In genomic region chr17:75063626-75064025, GRCh38 we compare ENCODE assay signal across 16 cellular contexts. TPM values are rescaled to one million over a fixed set of nuclear protein-coding genes. Genes with fewer than 3 reads are reported as not detected.
DNase-seq lines count a peak whose midpoint lies in the region; FAIRE-seq and TF ChIP-seq lines count a peak whose summit lies in the region.
"Had no signal": no experiment of that assay in that cellular context is flagged by ENCODE, and none has a peak within 500 bp of the region (broad histone marks: within the 10 kb centered on the region; RNA-seq: fewer than 3 reads in every experiment).

No MANE protein-coding gene starts in this region.

- H3K4me1 Mint-ChIP-seq in Caco-2 (ENCODE audit: low read depth, unreplicated experiment) = peaks cover 9% of the 10 kb centered on the region
- H3K4me1 Mint-ChIP-seq in endodermal cell = peaks cover 13% of the 10 kb centered on the region

- H3K4me3 ChIP-seq in Caco-2 (ENCODE audit: low read depth, low read length) (no peak overlapping the region), GM12875 (ENCODE audit: low read depth, low read length) (no peak overlapping the region), endodermal cell (ENCODE audit: low read length) (no peak overlapping the region), prostate gland (no peak overlapping the region), small intestine (ENCODE audit: low read depth in 1 of 2, low read length in 2 of 2) (no peak overlapping the region)
- H3K4me3 ChIP-seq: BLaER1 treated with 17β-estradiol and CSF1 and Interleukin-3, amounts not matched to agents 10 nM and 100 nM; GM23248 had no signal

- no peaks in the 10 kb centered on the region for H3K27me3 Mint-ChIP-seq in Caco-2 (ENCODE audit: insufficient read depth, unreplicated experiment)
- H3K27me3 Mint-ChIP-seq in endodermal cell (ENCODE audit: insufficient read depth) = no peaks in the 10 kb centered on the region
- H3K27me3 Mint-ChIP-seq: CD4-positive, CD25-positive, alpha-beta regulatory T cell had no signal

- H3K4me3 Mint-ChIP-seq in Caco-2 (ENCODE audit: unreplicated experiment) = no peak overlapping the region
- H3K4me3 Mint-ChIP-seq in endodermal cell = no peak overlapping the region
- H3K4me3 Mint-ChIP-seq: CD4-positive, CD25-positive, alpha-beta regulatory T cell; H9 had no signal

- TF ChIP-seq POLR2A in prostate gland (IDR thresholded peaks at IDR 0.05) = no peak

- no peak for FAIRE-seq in small intestine (lab: Jason Lieb, UNC)
- FAIRE-seq: A204.1, G401.6 had no signal

- TSS peak; percentile 16 for BruUV-seq in Caco-2 (replicated peaks; lab: Mats Ljungman, UMichigan)

- H3K9me3 ChIP-seq in Caco-2 = no peaks in the 10 kb centered on the region
- no peaks in the 10 kb centered on the region for H3K9me3 ChIP-seq in endodermal cell (ENCODE audit: control insufficient read depth, low read length)
- no peaks in the 10 kb centered on the region for H3K9me3 ChIP-seq in prostate gland
- no peaks in the 10 kb centered on the region for H3K9me3 ChIP-seq in small intestine (ENCODE audit: control insufficient read depth, low read depth)
- H3K9me3 ChIP-seq: BLaER1 treated with 17β-estradiol and CSF1 and Interleukin-3, amounts not matched to agents 10 nM and 100 nM had no signal

- DNase-seq in Caco-2 (no peak), RWPE1 (ENCODE audit: low spot score) (no peak), endodermal cell (no peak), G401 (ENCODE audit: low spot score) (no peak), AG08396 (ENCODE audit: low spot score) (no peak), prostate gland (ENCODE audit: low spot score) (no peak), small intestine (no peak)
- DNase-seq: CD4-positive, CD25-positive, alpha-beta regulatory T cell; DMS79; GM23248; H9 had no signal

- POLR2A ChIA-PET in Caco-2 (lab: Charles Lee) (interaction anchor here (1.0 kb wide), 1 partner anchor 91 kb away, joined by 3 read pairs; no protein-coding TSS in a partner anchor), RWPE1 (lab: Yijun Ruan, JAX; ENCODE audit: low non-redundant PET) (no interaction called here)

- intact Hi-C loops in Caco-2 (cut with micrococcal nuclease; ENCODE audit: unreplicated experiment) (no loop called here), prostate gland (cut with DNase I) (no loop called here)

- H3K27ac Mint-ChIP-seq in Caco-2 (ENCODE audit: unreplicated experiment) = no peak overlapping the region
- peak overlapping the region; percentile 56 for H3K27ac Mint-ChIP-seq in endodermal cell
- H3K27ac Mint-ChIP-seq: H9 had no signal

- H3K27ac ChIP-seq in RWPE1 = peak overlapping the region; percentile 8
- H3K27ac ChIP-seq in endodermal cell (ENCODE audit: low read depth, low read length) = no peak overlapping the region
- H3K27ac ChIP-seq in prostate gland = no peak overlapping the region
- H3K27ac ChIP-seq in small intestine (ENCODE audit: low read depth in 1 of 2, low read length in 1 of 2) = no peak overlapping the region
- H3K27ac ChIP-seq: BLaER1 treated with 17β-estradiol and CSF1 and Interleukin-3, amounts not matched to agents 10 nM and 100 nM; GM23248 had no signal

- TF ChIP-seq CTCF in Caco-2 (IDR thresholded peaks at IDR 0.05; ENCODE audit: insufficient read depth in 1 of 2, low read depth in 1 of 2, low read length in 1 of 2, severe bottlenecking in 1 of 2, unreplicated experiment in 1 of 2) (no peak), GM12875 (IDR thresholded peaks at IDR 0.05; ENCODE audit: borderline replicate concordance, insufficient read depth, low read depth, low read length) (0 out of 2 replicates have a peak, but pooled peaks have one; percentile 17), RWPE1 (conservative IDR thresholded peaks at IDR 0.05; ENCODE audit: low read depth) (no peak), endodermal cell (conservative IDR thresholded peaks at IDR 0.05) (peak; percentile 38), prostate gland (IDR thresholded peaks at IDR 0.05) (no peak)

- H3K36me3 Mint-ChIP-seq in Caco-2 (ENCODE audit: insufficient read depth, unreplicated experiment) (peaks cover 55% of the 10 kb centered on the region), endodermal cell (ENCODE audit: low read depth) (peaks cover 62% of the 10 kb centered on the region)

- H3K9ac ChIP-seq in endodermal cell (ENCODE audit: extremely low read depth, low read length, poor library complexity, severe bottlenecking) = no peak overlapping the region
- H3K9ac ChIP-seq: GM23248, KMS-11 had no signal

- H3K27me3 ChIP-seq in Caco-2 (replicated peaks; ENCODE audit: control insufficient read depth, insufficient read depth, low read length) = no peaks in the 10 kb centered on the region
- H3K27me3 ChIP-seq in endodermal cell (ENCODE audit: control insufficient read depth, insufficient read depth, low read length, poor library complexity, severe bottlenecking) = no peaks in the 10 kb centered on the region
- no peaks in the 10 kb centered on the region for H3K27me3 ChIP-seq in prostate gland (replicated peaks; ENCODE audit: insufficient read depth)
- H3K27me3 ChIP-seq in small intestine (ENCODE audit: control insufficient read depth in 2 of 2, insufficient read depth in 2 of 2, low read length in 2 of 2) = no peaks in the 10 kb centered on the region
- H3K27me3 ChIP-seq: BLaER1 treated with 17β-estradiol and CSF1 and Interleukin-3, amounts not matched to agents 10 nM and 100 nM had no signal

- H3K4me1 ChIP-seq in Caco-2 = 0 out of 2 replicates have a peak, but pooled peaks cover 5% of the 10 kb centered on the region
- peaks cover 8% of the 10 kb centered on the region for H3K4me1 ChIP-seq in endodermal cell (ENCODE audit: control insufficient read depth, insufficient read depth, low read length)
- H3K4me1 ChIP-seq in prostate gland (replicated peaks) = no peaks in the 10 kb centered on the region
- H3K4me1 ChIP-seq in small intestine (ENCODE audit: control insufficient read depth in 2 of 2, insufficient read depth in 1 of 2, low read depth in 1 of 2, low read length in 1 of 2) = no peaks in the 10 kb centered on the region

- in situ Hi-C loops in G401 (cut with HindIII; ENCODE audit: low sequenced_read_pairs) = no loop called here

- no peaks in the 10 kb centered on the region for H3K9me3 Mint-ChIP-seq in Caco-2 (ENCODE audit: unreplicated experiment)
- no peaks in the 10 kb centered on the region for H3K9me3 Mint-ChIP-seq in endodermal cell
- H3K9me3 Mint-ChIP-seq: CD4-positive, CD25-positive, alpha-beta regulatory T cell; H9 had no signal

- CTCF ChIA-PET in Caco-2 (lab: Charles Lee) = interaction anchor here (0.5 to 1.3 kb wide), 2 partner anchors 9 to 101 kb away, joined by 3 read pairs; no protein-coding TSS in a partner anchor
- CTCF ChIA-PET in RWPE1 (lab: Yijun Ruan, JAX) = interaction anchor here (1.0 to 1.1 kb wide), 3 partner anchors 15 to 138 kb away, joined by 3 to 7 read pairs (median 4); no protein-coding TSS in a partner anchor

- WGBS in endodermal cell (ENCODE audit: insufficient coverage in 1 of 2, insufficient read length in 1 of 2), 2 experiments = 90 to 98% methylated on average over 2 to 3 of the region's 3 CpGs
- 88% methylated on average over 3 of the region's 3 CpGs for WGBS in prostate gland
- WGBS in small intestine, 3 donors = 84 to 95% (median 91%) methylated on average over 3 of the region's 3 CpGs

- peaks cover 5% of the 10 kb centered on the region for H3K36me3 ChIP-seq in Caco-2 (ENCODE audit: control insufficient read depth, insufficient read depth, low read length)
- peaks cover 58% of the 10 kb centered on the region for H3K36me3 ChIP-seq in endodermal cell (ENCODE audit: control insufficient read depth, insufficient read depth, low read length)
- H3K36me3 ChIP-seq in prostate gland = peaks cover 6 to 15% of the 10 kb centered on the region in 2 donors
- peaks cover 7 to 13% of the 10 kb centered on the region in 2 donors for H3K36me3 ChIP-seq in small intestine (ENCODE audit: control insufficient read depth in 2 of 2, insufficient read depth in 2 of 2, low read length in 2 of 2)

RNA-seq across cellular contexts. Expression of gene KCTD2, which starts 16.6 kb away (rescaled TPM):
- 27.9 and 28.8 TPM in 2 replicates for total RNA-seq in Caco-2 (2022)
- 10 to 100 TPM; 27.7 to 32.8 TPM for total RNA-seq in endodermal cell
- polyA plus RNA-seq in endodermal cell (2013, experiment 1 of 2) = 29.2 TPM
- polyA plus RNA-seq in endodermal cell (2013, experiment 2 of 2) = 25.5 TPM
- total RNA-seq in G401 (2014; rRNA removed; shearing (Covaris generic)) = 26.8 and 27.8 TPM in 2 replicates
- 100 to 1,000 TPM in 1 of 2 donors, 10 to 100 TPM in 1; 24.4 to 104 TPM for total RNA-seq in prostate gland
- polyA plus RNA-seq in small intestine = 10 to 100 TPM; 12.3 to 18.0 (median 13.8) TPM

RNA-seq across cellular contexts. Expression of gene ATP5PD, which starts 16.9 kb away (rescaled TPM):
- total RNA-seq in Caco-2 (2022) = 316 and 326 TPM in 2 replicates
- 100 to 1,000 TPM; 244 to 295 TPM for total RNA-seq in endodermal cell
- polyA plus RNA-seq in endodermal cell (2013, experiment 1 of 2) = 203 TPM
- polyA plus RNA-seq in endodermal cell (2013, experiment 2 of 2) = 189 TPM
- total RNA-seq in G401 (2014; rRNA removed; shearing (Covaris generic)) = 206 and 238 TPM in 2 replicates
- 100 to 1,000 TPM; 116 to 201 TPM for total RNA-seq in prostate gland
- 100 to 1,000 TPM; 494 to 919 (median 724) TPM for polyA plus RNA-seq in small intestine

RNA-seq across cellular contexts. Expression of gene SLC16A5, which starts 24.1 kb away (rescaled TPM):
- total RNA-seq in Caco-2 (2022) = 27.7 and 33.8 TPM in 2 replicates
- 10 to 100 TPM; 28.8 to 54.0 TPM for total RNA-seq in endodermal cell
- polyA plus RNA-seq in endodermal cell (2013, experiment 1 of 2) = 10.8 TPM
- polyA plus RNA-seq in endodermal cell (2013, experiment 2 of 2) = 7.6 TPM
- total RNA-seq in G401 (2014; rRNA removed; shearing (Covaris generic)) = 11.0 and 25.5 TPM in 2 replicates
- total RNA-seq in prostate gland = 10 to 100 TPM; 65.0 to 66.4 TPM
- polyA plus RNA-seq in small intestine = 10 to 100 TPM; 23.5 to 35.4 (median 32.2) TPM

RNA-seq across cellular contexts. Expression of gene ARMC7, which starts 46.1 kb away (rescaled TPM):
- 23.6 and 26.0 TPM in 2 replicates for total RNA-seq in Caco-2 (2022)
- 10 to 100 TPM; 20.0 to 26.6 TPM for total RNA-seq in endodermal cell
- polyA plus RNA-seq in endodermal cell (2013, experiment 1 of 2) = 14.0 TPM
- 12.3 TPM for polyA plus RNA-seq in endodermal cell (2013, experiment 2 of 2)
- 10.5 and 13.6 TPM in 2 replicates for total RNA-seq in G401 (2014; rRNA removed; shearing (Covaris generic))
- total RNA-seq in prostate gland = 10 to 100 TPM; 13.6 to 15.1 TPM
- 10 to 100 TPM; 14.2 to 24.8 (median 23.2) TPM for polyA plus RNA-seq in small intestine

RNA-seq across cellular contexts. Expression of gene MRPL58, which starts 51.2 kb away (rescaled TPM):
- total RNA-seq in Caco-2 (2022) = 61.0 and 61.8 TPM in 2 replicates
- total RNA-seq in endodermal cell = 10 to 100 TPM; 29.7 to 30.1 TPM
- 41.9 TPM for polyA plus RNA-seq in endodermal cell (2013, experiment 1 of 2)
- 36.4 TPM for polyA plus RNA-seq in endodermal cell (2013, experiment 2 of 2)
- 98.4 and 99.0 TPM in 2 replicates for total RNA-seq in G401 (2014; rRNA removed; shearing (Covaris generic))
- total RNA-seq in prostate gland = 10 to 100 TPM; 28.4 to 73.8 TPM
- 10 to 100 TPM; 42.7 to 73.0 (median 48.8) TPM for polyA plus RNA-seq in small intestine

Comparison
In these comparisons a context has a peak if more than half of its experiments do, and no peak if none do; other contexts are left out.
1. CTCF ChIP-seq: peak in GM12875 (single experiment) and endodermal cell (single experiment); none in Caco-2 (0 of 2), RWPE1 (single experiment) and prostate gland (0 of 4).